In genomic region chr11:73245461-73245860, GRCh38 we compare ENCODE assay signal across 19 cellular contexts. TPM values are rescaled to one million over a fixed set of nuclear protein-coding genes. Genes with fewer than 3 reads are reported as not detected.
DNase-seq lines count a peak whose midpoint lies in the region; ATAC-seq and TF ChIP-seq lines count a peak whose summit lies in the region.
"Had no signal": no experiment of that assay in that cellular context is flagged by ENCODE, and none has a peak within 500 bp of the region (broad histone marks: within the 10 kb centered on the region; RNA-seq: fewer than 3 reads in every experiment).

No MANE protein-coding gene starts in this region.

- no peak overlapping the region for H3K4me3 Mint-ChIP-seq in type B pancreatic cell
- H3K4me3 Mint-ChIP-seq: CD14-positive monocyte had no signal

- peaks cover 35% of the 10 kb centered on the region for H3K4me1 Mint-ChIP-seq in type B pancreatic cell (ENCODE audit: unreplicated experiment)

- 57% methylated on average over 6 of the region's 6 CpGs for WGBS in right cardiac atrium
- 85% methylated on average over 6 of the region's 6 CpGs for WGBS in mammary epithelial cell (ENCODE audit: low coverage, missing lambda C conversion rate)

- no peaks in the 10 kb centered on the region for H3K27me3 Mint-ChIP-seq in type B pancreatic cell

- no peaks in the 10 kb centered on the region for H4K20me1 ChIP-seq in osteoblast (ENCODE audit: insufficient read depth, low read length)
- no peaks in the 10 kb centered on the region for H4K20me1 ChIP-seq in mammary epithelial cell (ENCODE audit: insufficient read depth, low read length)

- H3K9me3 ChIP-seq in right cardiac atrium (ENCODE audit: control insufficient read depth, low read length), result no peaks in the 10 kb centered on the region
- H3K9me3 ChIP-seq in RWPE2 (ENCODE audit: severe bottlenecking), result no peaks in the 10 kb centered on the region
- H3K9me3 ChIP-seq in osteoblast (ENCODE audit: low read depth, low read length), result no peaks in the 10 kb centered on the region
- H3K9me3 ChIP-seq in mammary epithelial cell (replicated peaks; ENCODE audit: insufficient read depth, low read length), result no peaks in the 10 kb centered on the region
- H3K9me3 ChIP-seq: A549 had no signal

- H3K4me2 ChIP-seq in osteoblast (ENCODE audit: insufficient read depth, low read length), result no peak overlapping the region
- H3K4me2 ChIP-seq in mammary epithelial cell (ENCODE audit: insufficient read depth, low read depth, low read length), result no peak overlapping the region
- H3K4me2 ChIP-seq: A549 had no signal

- no peaks in the 10 kb centered on the region for H3K9me3 Mint-ChIP-seq in type B pancreatic cell
- H3K9me3 Mint-ChIP-seq: CD14-positive monocyte had no signal

- H3K4me3 ChIP-seq in right cardiac atrium (ENCODE audit: low read length), result no peak overlapping the region
- no peak overlapping the region for H3K4me3 ChIP-seq in RWPE2 (ENCODE audit: severe bottlenecking)
- no peak overlapping the region for H3K4me3 ChIP-seq in osteoblast (ENCODE audit: insufficient read depth, low read length)
- no peak overlapping the region for H3K4me3 ChIP-seq in mammary epithelial cell (replicated peaks in 1 of 3; ENCODE audit: insufficient read depth in 1 of 3, low read depth in 2 of 3, low read length in 3 of 3)
- H3K4me3 ChIP-seq: A549, K562 had no signal

- no peak overlapping the region for H3K9ac ChIP-seq in mammary epithelial cell (ENCODE audit: insufficient read depth, low read length)

- H2AFZ ChIP-seq in osteoblast (ENCODE audit: low read length) (peak overlapping the region; percentile 64), mammary epithelial cell (ENCODE audit: low read depth, low read length) (no peak overlapping the region)

- dilution Hi-C loops in mammary epithelial cell (cut with HindIII; ENCODE audit: low sequenced_read_pairs), result no loop called here

- no peaks in the 10 kb centered on the region for H3K36me3 Mint-ChIP-seq in type B pancreatic cell

- peak overlapping the region; percentile 68 for H3K27ac Mint-ChIP-seq in type B pancreatic cell

- H3K27ac ChIP-seq in right cardiac atrium (ENCODE audit: low read length) (no peak overlapping the region), RWPE2 (ENCODE audit: poor library complexity, severe bottlenecking) (no peak overlapping the region), osteoblast (ENCODE audit: low read depth, low read length) (peak overlapping the region; percentile 19), mammary epithelial cell (ENCODE audit: insufficient read depth, low read depth, low read length) (no peak overlapping the region)
- H3K27ac ChIP-seq: A549 had no signal

- BruUV-seq in mammary epithelial cell (replicated peaks; lab: Mats Ljungman, UMichigan), result no TSS peak

- H3K79me2 ChIP-seq in osteoblast (ENCODE audit: insufficient read depth, low read length) (no peaks in the 10 kb centered on the region), mammary epithelial cell (ENCODE audit: insufficient read depth, low read length) (no peaks in the 10 kb centered on the region)

- intact Hi-C loops in Right ventricle myocardium inferior (cut with DNase I) (loop anchor here (1.0 to 10.0 kb wide), 3 partner anchors 40 to 521 kb away; no protein-coding TSS in a partner anchor), right cardiac atrium (cut with DNase I) (loop anchor here in 2 of 4 donors (10.0 kb wide), 2 partner anchors 411 to 421 kb away; no protein-coding TSS in a partner anchor), mammary epithelial cell (cut with micrococcal nuclease) (no loop called here)

- in situ Hi-C loops in ACHN (cut with HindIII; ENCODE audit: low pct_ligation_motif_present, low pct_unique_long_range_greater_than_20kb, low sequenced_read_pairs) (no loop called here), mammary epithelial cell (cut with MboI; ENCODE audit: low sequenced_read_pairs in 2 of 2) (loop anchor here in 1 of 2 donors (10.0 kb wide), 1 partner anchor 411 kb away; no protein-coding TSS in a partner anchor)

- H3K36me3 ChIP-seq in RWPE2 (ENCODE audit: low read depth), result no peaks in the 10 kb centered on the region
- no peaks in the 10 kb centered on the region for H3K36me3 ChIP-seq in osteoblast (ENCODE audit: insufficient read depth, low read length)
- peaks cover 2% of the 10 kb centered on the region for H3K36me3 ChIP-seq in mammary epithelial cell (ENCODE audit: insufficient read depth, low read length)

- ATAC-seq in Right ventricle myocardium inferior (no peak), right cardiac atrium (no peak), RWPE2 (ENCODE audit: low read depth) (no peak)
- ATAC-seq: A549, K562, Panc1 had no signal

- H3K27me3 ChIP-seq in right cardiac atrium (ENCODE audit: control insufficient read depth, insufficient read depth), result no peaks in the 10 kb centered on the region
- no peaks in the 10 kb centered on the region for H3K27me3 ChIP-seq in RWPE2 (ENCODE audit: insufficient read depth, poor library complexity, severe bottlenecking)
- H3K27me3 ChIP-seq in osteoblast (ENCODE audit: insufficient read depth, low read length), result no peaks in the 10 kb centered on the region
- H3K27me3 ChIP-seq in mammary epithelial cell (ENCODE audit: insufficient read depth, low read length), result no peaks in the 10 kb centered on the region

- DNase-seq in Right ventricle myocardium inferior (ENCODE audit: missing footprints) (peak; percentile 34), right cardiac atrium (no peak), RWPE2 (ENCODE audit: low spot score) (peak; percentile 18), osteoblast (ENCODE audit: insufficient read length, low spot score, missing footprints) (no peak), type B pancreatic cell (ENCODE audit: extremely low spot score, unreplicated experiment) (no peak), ACHN (no peak), mammary epithelial cell (no peak), SW480 (ENCODE audit: low spot score) (no peak)
- DNase-seq: DMS153, MV-4-11, NCI-H2081, NCI-H774, SHP77 treated with DMSO at 0.1 percent for 48 hours had no signal

- CTCF ChIA-PET in mammary epithelial cell (lab: Charles Lee; ENCODE audit: low non-redundant PET), result no interaction called here

- TF ChIP-seq CTCF in RWPE2 (IDR thresholded peaks at IDR 0.05; ENCODE audit: poor library complexity, severe bottlenecking), result no peak
- no peak for TF ChIP-seq CTCF in osteoblast (IDR thresholded peaks at IDR 0.05; ENCODE audit: extremely low read depth, low read depth, low read length)
- no peak for TF ChIP-seq CTCF in type B pancreatic cell (conservative IDR thresholded peaks at IDR 0.05)
- TF ChIP-seq CTCF in mammary epithelial cell (conservative IDR thresholded peaks at IDR 0.05 in 1 of 2, IDR thresholded peaks at IDR 0.05 in 1 of 2; ENCODE audit: extremely low read depth in 1 of 2, insufficient read depth in 1 of 2, low read depth in 1 of 2, low read length in 2 of 2), result no peak

- H3K4me1 ChIP-seq in right cardiac atrium (ENCODE audit: control insufficient read depth, insufficient read depth, low read length) (peaks cover 6% of the 10 kb centered on the region), RWPE2 (ENCODE audit: insufficient read depth, poor library complexity, severe bottlenecking) (peaks cover 3% of the 10 kb centered on the region), osteoblast (ENCODE audit: insufficient read depth, low read length) (peaks cover 25% of the 10 kb centered on the region), mammary epithelial cell (ENCODE audit: insufficient read depth, low read length) (peaks cover 15% of the 10 kb centered on the region)

RNA-seq across cellular contexts. Expression of gene P2RY6, which starts 26.7 kb away (rescaled TPM):
- total RNA-seq in Right ventricle myocardium inferior, result 2.8 TPM
- total RNA-seq in right cardiac atrium, result 1 to 10 TPM in 3 of 4 donors, under 1 TPM in 1; 0.96 to 2.7 (median 2.0) TPM
- polyA plus RNA-seq in right cardiac atrium, result 0.70 TPM
- total RNA-seq in osteoblast, result 0.72 and 1.8 TPM in 2 replicates
- total RNA-seq in type B pancreatic cell (ENCODE audit: low replicate concordance), result 3.0 and 14.8 TPM in 2 replicates
- under 1 TPM; under 0.01 to 0.28 TPM for total RNA-seq in mammary epithelial cell
- polyA plus RNA-seq in mammary epithelial cell, result 0.46 TPM
- not detected for polyA minus RNA-seq in mammary epithelial cell
- total RNA-seq: K562, NCI-H460 had no signal
- polyA plus RNA-seq: K562 had no signal

RNA-seq across cellular contexts. Expression of gene P2RY2, which starts 27.4 kb away (rescaled TPM):
- 20.0 TPM for total RNA-seq in Right ventricle myocardium inferior
- total RNA-seq in right cardiac atrium, result 10 to 100 TPM in 1 of 4 donors, 1 to 10 TPM in 3; 5.5 to 15.1 (median 9.2) TPM
- polyA plus RNA-seq in right cardiac atrium, result 5.4 TPM
- 0.36 and 0.59 TPM in 2 replicates for total RNA-seq in osteoblast
- total RNA-seq in type B pancreatic cell (ENCODE audit: low replicate concordance), result 12.1 and 25.3 TPM in 2 replicates
- 10 to 100 TPM in 1 of 2 donors, 1 to 10 TPM in 1; 7.8 to 21.6 TPM for total RNA-seq in mammary epithelial cell
- 27.6 TPM for polyA plus RNA-seq in mammary epithelial cell
- 31.5 TPM for polyA minus RNA-seq in mammary epithelial cell
- total RNA-seq: H4, K562, NCI-H460 had no signal
- polyA plus RNA-seq: K562 had no signal

Comparison
In these comparisons a context has a peak if more than half of its experiments do, and no peak if none do; other contexts are left out.
1. DNase-seq: peak in Right ventricle myocardium inferior (single experiment) and RWPE2 (single experiment); none in right cardiac atrium (0 of 3), osteoblast (single experiment), type B pancreatic cell (single experiment), ACHN (single experiment), mammary epithelial cell (single experiment) and SW480 (single experiment).